22 cellular contexts compared by ENCODE assay signal in the genomic region with DNA sequence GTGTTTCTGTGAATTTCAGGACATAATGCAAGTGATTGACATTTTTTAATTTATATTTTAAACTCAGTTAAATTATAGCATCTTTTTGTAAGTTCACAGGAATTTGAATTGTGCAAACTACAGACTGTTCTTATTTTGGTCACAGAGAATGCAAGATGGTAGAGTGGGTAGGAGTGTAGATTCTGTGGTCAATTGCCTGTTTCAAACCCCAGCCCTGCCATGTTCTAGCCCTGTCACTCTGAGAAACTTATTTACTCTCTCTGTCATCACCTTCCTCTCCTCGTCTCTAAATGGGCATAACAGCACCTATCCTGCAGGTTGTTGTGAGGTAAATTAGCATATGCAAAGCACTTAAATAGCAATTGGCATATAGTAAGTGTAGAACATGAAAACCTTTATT.
"Had no signal": no experiment of that assay in that cellular context is flagged by ENCODE, and none has a peak within 500 bp of the region (broad histone marks: within the 10 kb centered on the region; RNA-seq: fewer than 3 reads in every experiment).

No MANE protein-coding gene starts in this region.

- H3K4me3 Mint-ChIP-seq: nephron; neural progenitor cell; stimulated activated effector memory CD8-positive, alpha-beta T cell treated with anti-CD3 and anti-CD28 coated beads, Interleukin-12 subunit alpha, Interleukin-12 subunit beta, amount 100 ng/mL, for 72 hours; stimulated activated naive B cell treated with anti-CD40 and anti-IgM and Interleukin-4, amounts not matched to agents 10 μg/mL and 1 μg/mL and 100 μg/mL, for 72 hours; stimulated activated naive CD8-positive, alpha-beta T cell treated with anti-CD3 and anti-CD28 coated beads, Interleukin-15, Interleukin-2, amounts not matched to agents 100 ng/mL and 50 ng/mL, for 24 hours had no signal

- H3K27me3 Mint-ChIP-seq: progenitor cell of endocrine pancreas; stimulated activated naive B cell treated with anti-CD40 and anti-IgM and Interleukin-4, amounts not matched to agents 10 μg/mL and 1 μg/mL and 100 μg/mL, for 72 hours; stimulated activated naive CD8-positive, alpha-beta T cell treated with anti-CD3 and anti-CD28 coated beads, Interleukin-15, Interleukin-2, amounts not matched to agents 100 ng/mL and 50 ng/mL, for 24 hours had no signal

- H3K9me3 Mint-ChIP-seq: nephron; neural progenitor cell; stimulated activated naive CD8-positive, alpha-beta T cell treated with anti-CD3 and anti-CD28 coated beads, Interleukin-15, Interleukin-2, amounts not matched to agents 100 ng/mL and 50 ng/mL, for 24 hours had no signal

- ATAC-seq: psoas muscle; right cardiac atrium; right lobe of liver; stimulated activated effector memory CD8-positive, alpha-beta T cell treated with anti-CD3 and anti-CD28 coated beads, Interleukin-12 subunit alpha, Interleukin-12 subunit beta, amount 100 ng/mL, for 72 hours; stimulated activated naive B cell treated with anti-CD40 and anti-IgM and Interleukin-4, amounts not matched to agents 10 μg/mL and 1 μg/mL and 100 μg/mL, for 72 hours had no signal

- H3K27ac Mint-ChIP-seq: nephron; stimulated activated effector memory CD8-positive, alpha-beta T cell treated with anti-CD3 and anti-CD28 coated beads, Interleukin-12 subunit alpha, Interleukin-12 subunit beta, amount 100 ng/mL, for 72 hours; stimulated activated naive B cell treated with anti-CD40 and anti-IgM and Interleukin-4, amounts not matched to agents 10 μg/mL and 1 μg/mL and 100 μg/mL, for 72 hours; stimulated activated naive CD8-positive, alpha-beta T cell treated with anti-CD3 and anti-CD28 coated beads, Interleukin-15, Interleukin-2, amounts not matched to agents 100 ng/mL and 50 ng/mL, for 24 hours had no signal

- DNase-seq: occipital lobe; ovary; psoas muscle; right lobe of liver; sigmoid colon; small intestine; stimulated activated CD4-positive, alpha-beta T cell treated with anti-CD3 and anti-CD28 coated beads, Interleukin-15, amount 100 ng/mL, for 24 hours; stimulated activated CD4-positive, alpha-beta T cell treated with anti-CD3 and anti-CD28 coated beads, Interleukin-2, amount 100 ng/mL, for 24 hours; stimulated activated CD4-positive, alpha-beta T cell treated with anti-CD3 and anti-CD28 coated beads, Interleukin-2, amount 100 ng/mL, for 48 hours; stimulated activated CD4-positive, alpha-beta T cell treated with anti-CD3 and anti-CD28 coated beads, Interleukin-4, amount 100 ng/mL, for 24 hours; stimulated activated naive B cell treated with anti-CD40 and anti-IgM and Interleukin-4, amounts not matched to agents 10 μg/mL and 1 μg/mL and 100 μg/mL, for 72 hours; stimulated activated naive CD4-positive, alpha-beta T cell treated with Interleukin-2 at 50 U/mL for 16 hours; stomach; thyroid gland; trophoblast cell; upper lobe of left lung had no signal

- H3K36me3 Mint-ChIP-seq: neural progenitor cell; stimulated activated effector memory CD8-positive, alpha-beta T cell treated with anti-CD3 and anti-CD28 coated beads, Interleukin-12 subunit alpha, Interleukin-12 subunit beta, amount 100 ng/mL, for 72 hours; stimulated activated naive B cell treated with anti-CD40 and anti-IgM and Interleukin-4, amounts not matched to agents 10 μg/mL and 1 μg/mL and 100 μg/mL, for 72 hours had no signal

- H3K4me1 Mint-ChIP-seq: nephron; stimulated activated effector memory CD8-positive, alpha-beta T cell treated with anti-CD3 and anti-CD28 coated beads, Interleukin-12 subunit alpha, Interleukin-12 subunit beta, amount 100 ng/mL, for 72 hours; stimulated activated naive B cell treated with anti-CD40 and anti-IgM and Interleukin-4, amounts not matched to agents 10 μg/mL and 1 μg/mL and 100 μg/mL, for 72 hours had no signal
